10 cellular contexts compared by ENCODE assay signal in genomic region chr1:185345913-185346717, GRCh38. TPM values are rescaled to one million over a fixed set of nuclear protein-coding genes. Genes with fewer than 3 reads are reported as not detected.
DNase-seq lines count a peak whose midpoint lies in the region; ATAC-seq and TF ChIP-seq lines count a peak whose summit lies in the region.
"Had no signal": no experiment of that assay in that cellular context is flagged by ENCODE, and none has a peak within 500 bp of the region (broad histone marks: within the 10 kb centered on the region; RNA-seq: fewer than 3 reads in every experiment).

No MANE protein-coding gene starts in this region.

- peaks cover 0 to 4% (median 0%) of the 10 kb centered on the region in 3 donors for H3K27me3 Mint-ChIP-seq in CD14-positive monocyte (ENCODE audit: low read depth in 3 of 3)

- ATAC-seq in HG02610 (IDR thresholded peaks at IDR 0.05; ENCODE audit: unreplicated experiment), result peak; percentile 45
- ATAC-seq in GM21367 (IDR thresholded peaks at IDR 0.05; ENCODE audit: unreplicated experiment), result no peak
- no peak for ATAC-seq in HG03097 (IDR thresholded peaks at IDR 0.05; ENCODE audit: low FRiP score, unreplicated experiment)

- intact Hi-C loops in CD14-positive monocyte (cut with micrococcal nuclease), result no loop called here

- peaks cover 0 to 1% (median 0%) of the 10 kb centered on the region in 7 donors for H3K9me3 Mint-ChIP-seq in CD14-positive monocyte

- H3K4me1 Mint-ChIP-seq in CD14-positive monocyte, result peaks cover 20% of the 10 kb centered on the region

- H3K27ac Mint-ChIP-seq in CD14-positive monocyte, result peak overlapping the region; percentile 65 to 88 (median 80)

- DNase-seq in CD14-positive monocyte (ENCODE audit: low spot score) (peak; percentile 56), SIG-M5 (lab: John Stamatoyannopoulos, UW) (peak; percentile 23), medulla oblongata (ENCODE audit: extremely low spot score) (peak; percentile 46), NCI-H1417 (lab: John Stamatoyannopoulos, UW) (no peak), NCI-H748 (lab: John Stamatoyannopoulos, UW; ENCODE audit: unreplicated experiment) (no peak)
- DNase-seq: NCI-H2081, stomach had no signal

- no peak for TF ChIP-seq CTCF in CD14-positive monocyte (IDR thresholded peaks at IDR 0.05)

- H3K36me3 Mint-ChIP-seq in CD14-positive monocyte, result peaks cover 0 to 3% of the 10 kb centered on the region in 2 donors

- no peak overlapping the region for H3K4me3 Mint-ChIP-seq in CD14-positive monocyte

RNA-seq across cellular contexts. Expression of gene IVNS1ABP, which starts 29.1 kb away (rescaled TPM):
- polyA plus RNA-seq in CD14-positive monocyte, result 10 to 100 TPM; 50.9 to 69.2 TPM

Comparison
In these comparisons a context has a peak if more than half of its experiments do, and no peak if none do; other contexts are left out.
1. DNase-seq: peak in CD14-positive monocyte (single experiment), SIG-M5 (single experiment) and medulla oblongata (single experiment); none in NCI-H1417 (0 of 3) and NCI-H748 (single experiment).